Comparison of ENCODE assay signal across 23 cellular contexts in the genomic region with DNA sequence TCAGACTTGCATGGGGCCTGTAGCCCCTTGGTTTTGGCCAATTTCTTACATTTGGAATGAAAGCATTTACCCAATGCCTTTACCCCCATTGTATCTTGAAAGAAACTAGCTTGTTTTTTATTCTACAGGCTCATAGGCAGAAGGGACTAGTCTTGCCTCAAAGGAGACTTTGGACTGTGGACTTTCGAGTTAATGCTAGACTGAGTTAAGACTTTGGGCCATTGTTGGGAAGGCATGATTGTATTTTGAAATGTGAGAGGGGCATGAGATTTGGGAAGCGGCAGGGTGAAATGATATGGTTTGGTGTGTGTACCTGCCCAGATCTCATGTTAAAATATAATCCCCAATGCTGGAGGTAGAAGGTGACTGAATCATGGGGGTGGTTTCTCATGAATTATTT.
"Had no signal": no experiment of that assay in that cellular context is flagged by ENCODE, and none has a peak within 500 bp of the region (broad histone marks: within the 10 kb centered on the region; RNA-seq: fewer than 3 reads in every experiment).

No MANE protein-coding gene starts in this region.

- H3K9me3 ChIP-seq: left ventricle myocardium inferior, lower lobe of right lung, right lobe of liver, suprapubic skin, transverse colon, upper lobe of right lung, uterus had no signal

- H3K9me3 Mint-ChIP-seq: effector memory CD8-positive, alpha-beta T cell; naive thymus-derived CD8-positive, alpha-beta T cell; neural crest cell; stimulated activated naive CD8-positive, alpha-beta T cell treated with anti-CD3 and anti-CD28 coated beads, Interleukin-15, amount 100 ng/mL, for 72 hours had no signal

- H3K4me1 ChIP-seq: left ventricle myocardium inferior, lower lobe of right lung, parathyroid adenoma, suprapubic skin, transverse colon, upper lobe of right lung, uterus had no signal

- H3K27ac Mint-ChIP-seq: effector memory CD8-positive, alpha-beta T cell; naive thymus-derived CD8-positive, alpha-beta T cell; progenitor cell of endocrine pancreas had no signal

- H3K36me3 ChIP-seq: left ventricle myocardium inferior, lower lobe of right lung, right lobe of liver, suprapubic skin, transverse colon, upper lobe of right lung, uterus had no signal

- DNase-seq: cortex of kidney; effector memory CD8-positive, alpha-beta T cell; left cardiac atrium; left ventricle myocardium inferior; lower lobe of right lung; naive thymus-derived CD8-positive, alpha-beta T cell; right lobe of liver; stimulated activated CD4-positive, alpha-beta T cell treated with anti-CD3 and anti-CD28 coated beads, Interleukin-12 subunit alpha, Interleukin-12 subunit beta, amount 100 ng/mL, for 4 hours; stimulated activated CD4-positive, alpha-beta T cell treated with anti-CD3 and anti-CD28 coated beads, Interleukin-1b, Interleukin-23, amount 100 ng/mL, for 48 hours; stimulated activated CD4-positive, alpha-beta T cell treated with anti-CD3 and anti-CD28 coated beads, Interleukin-4, amount 100 ng/mL, for 1 hour; stimulated activated CD8-positive, alpha-beta memory T cell treated with anti-CD3 and anti-CD28 coated beads, Interleukin-4, amount 100 ng/mL, for 48 hours; stimulated activated naive CD4-positive, alpha-beta T cell; stimulated activated naive CD8-positive, alpha-beta T cell treated with anti-CD3 and anti-CD28 coated beads, Interleukin-15, amount 100 ng/mL, for 72 hours; transverse colon; upper lobe of right lung; uterus had no signal

- H3K27me3 Mint-ChIP-seq: progenitor cell of endocrine pancreas; stimulated activated naive CD8-positive, alpha-beta T cell treated with anti-CD3 and anti-CD28 coated beads, Interleukin-15, amount 100 ng/mL, for 72 hours had no signal

- H3K27me3 ChIP-seq: right lobe of liver, suprapubic skin, transverse colon, upper lobe of right lung, uterus had no signal

- H3K27ac ChIP-seq: left ventricle myocardium inferior, lower lobe of right lung, parathyroid adenoma, right lobe of liver, suprapubic skin, transverse colon, upper lobe of right lung, uterus had no signal

- ATAC-seq: effector memory CD8-positive, alpha-beta T cell; left cardiac atrium; lower lobe of right lung; naive thymus-derived CD8-positive, alpha-beta T cell; stimulated activated naive CD8-positive, alpha-beta T cell treated with anti-CD3 and anti-CD28 coated beads, Interleukin-15, amount 100 ng/mL, for 72 hours; upper lobe of right lung had no signal

- H3K4me1 Mint-ChIP-seq: neural crest cell had no signal

- H3K4me3 Mint-ChIP-seq: effector memory CD8-positive, alpha-beta T cell; naive thymus-derived CD8-positive, alpha-beta T cell; neural crest cell; stimulated activated naive CD8-positive, alpha-beta T cell treated with anti-CD3 and anti-CD28 coated beads, Interleukin-15, amount 100 ng/mL, for 72 hours had no signal

- FAIRE-seq: endometrium, frontal cortex had no signal

- H3K9ac ChIP-seq: parathyroid adenoma had no signal

- H3K4me3 ChIP-seq: left ventricle myocardium inferior, lower lobe of right lung, right lobe of liver, smooth muscle cell, suprapubic skin, transverse colon, upper lobe of right lung, uterus had no signal
